1 cellular context compared by ENCODE assay signal in genomic region chr1:153990468-153991150, GRCh38.
TF ChIP-seq lines count a peak whose summit lies in the region.

Gene RPS27 (plus strand): TSS chr1:153990762. CDS start chr1:153990797, 35 bp downstream.

TF ChIP-seq in WTC11, 78 proteins besides CTCF, POLR2A, EP300 and RAD21 (continued from another document):
- TF ChIP-seq, protein P1, sequence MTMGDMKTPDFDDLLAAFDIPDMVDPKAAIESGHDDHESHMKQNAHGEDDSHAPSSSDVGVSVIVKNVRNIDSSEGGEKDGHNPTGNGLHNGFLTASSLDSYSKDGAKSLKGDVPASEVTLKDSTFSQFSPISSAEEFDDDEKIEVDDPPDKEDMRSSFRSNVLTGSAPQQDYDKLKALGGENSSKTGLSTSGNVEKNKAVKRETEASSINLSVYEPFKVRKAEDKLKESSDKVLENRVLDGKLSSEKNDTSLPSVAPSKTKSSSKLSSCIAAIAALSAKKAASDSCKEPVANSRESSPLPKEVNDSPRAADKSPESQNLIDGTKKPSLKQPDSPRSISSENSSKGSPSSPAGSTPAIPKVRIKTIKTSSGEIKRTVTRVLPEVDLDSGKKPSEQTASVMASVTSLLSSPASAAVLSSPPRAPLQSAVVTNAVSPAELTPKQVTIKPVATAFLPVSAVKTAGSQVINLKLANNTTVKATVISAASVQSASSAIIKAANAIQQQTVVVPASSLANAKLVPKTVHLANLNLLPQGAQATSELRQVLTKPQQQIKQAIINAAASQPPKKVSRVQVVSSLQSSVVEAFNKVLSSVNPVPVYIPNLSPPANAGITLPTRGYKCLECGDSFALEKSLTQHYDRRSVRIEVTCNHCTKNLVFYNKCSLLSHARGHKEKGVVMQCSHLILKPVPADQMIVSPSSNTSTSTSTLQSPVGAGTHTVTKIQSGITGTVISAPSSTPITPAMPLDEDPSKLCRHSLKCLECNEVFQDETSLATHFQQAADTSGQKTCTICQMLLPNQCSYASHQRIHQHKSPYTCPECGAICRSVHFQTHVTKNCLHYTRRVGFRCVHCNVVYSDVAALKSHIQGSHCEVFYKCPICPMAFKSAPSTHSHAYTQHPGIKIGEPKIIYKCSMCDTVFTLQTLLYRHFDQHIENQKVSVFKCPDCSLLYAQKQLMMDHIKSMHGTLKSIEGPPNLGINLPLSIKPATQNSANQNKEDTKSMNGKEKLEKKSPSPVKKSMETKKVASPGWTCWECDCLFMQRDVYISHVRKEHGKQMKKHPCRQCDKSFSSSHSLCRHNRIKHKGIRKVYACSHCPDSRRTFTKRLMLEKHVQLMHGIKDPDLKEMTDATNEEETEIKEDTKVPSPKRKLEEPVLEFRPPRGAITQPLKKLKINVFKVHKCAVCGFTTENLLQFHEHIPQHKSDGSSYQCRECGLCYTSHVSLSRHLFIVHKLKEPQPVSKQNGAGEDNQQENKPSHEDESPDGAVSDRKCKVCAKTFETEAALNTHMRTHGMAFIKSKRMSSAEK (CRISPR knock-in tag; IDR thresholded peaks at IDR 0.05; ENCODE audit: borderline replicate concordance), result peak; percentile 83; the same call in 1 of the 2 replicates
- TF ChIP-seq FOXP1 (CRISPR knock-in tag; IDR thresholded peaks at IDR 0.05; ENCODE audit: borderline replicate concordance) (peak; percentile 78; the same call in 1 of the 2 replicates), GRHL2 (CRISPR knock-in tag; IDR thresholded peaks at IDR 0.05; ENCODE audit: insufficient replicate concordance, severe bottlenecking) (no peak), CREM (CRISPR knock-in tag; IDR thresholded peaks at IDR 0.05) (peak; percentile 93), NFYB (CRISPR knock-in tag; conservative IDR thresholded peaks at IDR 0.05; ENCODE audit: low read depth) (no peak), ATF1 (CRISPR knock-in tag; IDR thresholded peaks at IDR 0.05) (no peak), TEAD1 (CRISPR knock-in tag; IDR thresholded peaks at IDR 0.05) (peak; percentile 93), GTF2I (CRISPR knock-in tag; conservative IDR thresholded peaks at IDR 0.05) (no peak), ZBTB21 (CRISPR knock-in tag; IDR thresholded peaks at IDR 0.05; ENCODE audit: borderline replicate concordance) (no peak; the same call in 1 of the 2 replicates), AFF4 (CRISPR knock-in tag; IDR thresholded peaks at IDR 0.05; ENCODE audit: borderline replicate concordance) (no peak; the same call in 1 of the 2 replicates), TEAD4 (CRISPR knock-in tag; IDR thresholded peaks at IDR 0.05) (0 out of 2 replicates have a peak, but pooled peaks have one; percentile 47), NR2C2 (CRISPR knock-in tag; IDR thresholded peaks at IDR 0.05) (no peak), CREB1 (CRISPR knock-in tag; IDR thresholded peaks at IDR 0.05) (peak; percentile 62; the same call in 1 of the 2 replicates), IRF1 (CRISPR knock-in tag; IDR thresholded peaks at IDR 0.05) (0 out of 2 replicates have a peak, but pooled peaks have one; percentile 37), PRDM15 (CRISPR knock-in tag; IDR thresholded peaks at IDR 0.05) (no peak), SMAD3 (CRISPR knock-in tag; IDR thresholded peaks at IDR 0.05; ENCODE audit: borderline replicate concordance) (0 out of 2 replicates have a peak, but pooled peaks have one; percentile 53), TP53 (CRISPR knock-in tag; IDR thresholded peaks at IDR 0.05) (no peak), PRRX2 (CRISPR knock-in tag; IDR thresholded peaks at IDR 0.05) (no peak), ZNF671 (CRISPR knock-in tag; IDR thresholded peaks at IDR 0.05) (peak; percentile 75; the same call in 1 of the 2 replicates), KAT7 (CRISPR knock-in tag; IDR thresholded peaks at IDR 0.05; ENCODE audit: borderline replicate concordance) (no peak), USF2 (CRISPR knock-in tag; IDR thresholded peaks at IDR 0.05) (peak; percentile 22; the same call in 1 of the 2 replicates), ZNF396 (CRISPR knock-in tag; IDR thresholded peaks at IDR 0.05; ENCODE audit: borderline replicate concordance) (no peak), ZNF232 (CRISPR knock-in tag; IDR thresholded peaks at IDR 0.05) (no peak), FOXK1 (CRISPR knock-in tag; IDR thresholded peaks at IDR 0.05) (peak; percentile 73; the same call in 1 of the 2 replicates), MLX (CRISPR knock-in tag; IDR thresholded peaks at IDR 0.05) (no peak)
- TF ChIP-seq, protein P2, sequence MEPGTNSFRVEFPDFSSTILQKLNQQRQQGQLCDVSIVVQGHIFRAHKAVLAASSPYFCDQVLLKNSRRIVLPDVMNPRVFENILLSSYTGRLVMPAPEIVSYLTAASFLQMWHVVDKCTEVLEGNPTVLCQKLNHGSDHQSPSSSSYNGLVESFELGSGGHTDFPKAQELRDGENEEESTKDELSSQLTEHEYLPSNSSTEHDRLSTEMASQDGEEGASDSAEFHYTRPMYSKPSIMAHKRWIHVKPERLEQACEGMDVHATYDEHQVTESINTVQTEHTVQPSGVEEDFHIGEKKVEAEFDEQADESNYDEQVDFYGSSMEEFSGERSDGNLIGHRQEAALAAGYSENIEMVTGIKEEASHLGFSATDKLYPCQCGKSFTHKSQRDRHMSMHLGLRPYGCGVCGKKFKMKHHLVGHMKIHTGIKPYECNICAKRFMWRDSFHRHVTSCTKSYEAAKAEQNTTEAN (CRISPR knock-in tag; IDR thresholded peaks at IDR 0.05), result no peak; the same call in 1 of the 2 replicates
- TF ChIP-seq, protein P3, sequence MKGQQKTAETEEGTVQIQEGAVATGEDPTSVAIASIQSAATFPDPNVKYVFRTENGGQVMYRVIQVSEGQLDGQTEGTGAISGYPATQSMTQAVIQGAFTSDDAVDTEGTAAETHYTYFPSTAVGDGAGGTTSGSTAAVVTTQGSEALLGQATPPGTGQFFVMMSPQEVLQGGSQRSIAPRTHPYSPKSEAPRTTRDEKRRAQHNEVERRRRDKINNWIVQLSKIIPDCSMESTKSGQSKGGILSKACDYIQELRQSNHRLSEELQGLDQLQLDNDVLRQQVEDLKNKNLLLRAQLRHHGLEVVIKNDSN (CRISPR knock-in tag; IDR thresholded peaks at IDR 0.05), result peak; percentile 45
- TF ChIP-seq, protein P4, sequence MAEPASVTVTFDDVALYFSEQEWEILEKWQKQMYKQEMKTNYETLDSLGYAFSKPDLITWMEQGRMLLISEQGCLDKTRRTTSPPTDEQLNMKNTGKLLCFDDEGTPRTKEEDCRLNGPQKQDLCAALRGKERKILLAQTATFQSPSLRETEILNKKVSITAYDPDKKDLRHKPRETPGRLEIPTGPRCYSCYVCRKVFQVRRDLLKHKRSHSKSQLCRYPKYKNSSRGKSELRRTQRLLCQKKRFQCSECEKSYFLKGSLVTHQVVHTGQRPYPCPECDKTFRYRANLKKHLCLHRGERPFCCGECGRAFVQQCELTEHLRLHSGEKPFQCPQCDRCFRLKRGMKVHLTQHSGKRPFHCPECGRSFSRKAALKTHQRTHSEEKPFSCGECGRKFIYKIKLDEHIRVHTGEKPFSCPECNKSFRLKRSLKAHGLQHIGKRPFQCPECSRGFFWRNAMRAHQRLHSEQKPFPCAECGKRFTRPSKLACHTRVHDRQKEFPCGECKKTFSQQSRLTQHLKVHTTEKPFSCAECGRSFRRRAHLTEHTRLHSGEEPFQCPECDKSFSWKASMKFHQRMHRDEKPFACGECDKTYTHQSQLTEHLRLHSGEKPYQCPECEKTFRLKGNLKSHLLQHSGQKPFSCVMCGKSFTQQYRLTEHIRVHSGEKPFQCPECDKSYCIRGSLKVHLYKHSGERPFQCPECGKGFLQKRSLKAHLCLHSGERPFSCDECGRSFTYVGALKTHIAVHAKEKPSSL (CRISPR knock-in tag; conservative IDR thresholded peaks at IDR 0.05), result no peak
- TF ChIP-seq, protein P5, sequence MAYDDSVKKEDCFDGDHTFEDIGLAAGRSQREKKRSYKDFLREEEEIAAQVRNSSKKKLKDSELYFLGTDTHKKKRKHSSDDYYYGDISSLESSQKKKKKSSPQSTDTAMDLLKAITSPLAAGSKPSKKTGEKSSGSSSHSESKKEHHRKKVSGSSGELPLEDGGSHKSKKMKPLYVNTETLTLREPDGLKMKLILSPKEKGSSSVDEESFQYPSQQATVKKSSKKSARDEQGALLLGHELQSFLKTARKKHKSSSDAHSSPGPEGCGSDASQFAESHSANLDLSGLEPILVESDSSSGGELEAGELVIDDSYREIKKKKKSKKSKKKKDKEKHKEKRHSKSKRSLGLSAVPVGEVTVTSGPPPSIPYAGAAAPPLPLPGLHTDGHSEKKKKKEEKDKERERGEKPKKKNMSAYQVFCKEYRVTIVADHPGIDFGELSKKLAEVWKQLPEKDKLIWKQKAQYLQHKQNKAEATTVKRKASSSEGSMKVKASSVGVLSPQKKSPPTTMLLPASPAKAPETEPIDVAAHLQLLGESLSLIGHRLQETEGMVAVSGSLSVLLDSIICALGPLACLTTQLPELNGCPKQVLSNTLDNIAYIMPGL (CRISPR knock-in tag; IDR thresholded peaks at IDR 0.05), result no peak
- TF ChIP-seq, protein P6, sequence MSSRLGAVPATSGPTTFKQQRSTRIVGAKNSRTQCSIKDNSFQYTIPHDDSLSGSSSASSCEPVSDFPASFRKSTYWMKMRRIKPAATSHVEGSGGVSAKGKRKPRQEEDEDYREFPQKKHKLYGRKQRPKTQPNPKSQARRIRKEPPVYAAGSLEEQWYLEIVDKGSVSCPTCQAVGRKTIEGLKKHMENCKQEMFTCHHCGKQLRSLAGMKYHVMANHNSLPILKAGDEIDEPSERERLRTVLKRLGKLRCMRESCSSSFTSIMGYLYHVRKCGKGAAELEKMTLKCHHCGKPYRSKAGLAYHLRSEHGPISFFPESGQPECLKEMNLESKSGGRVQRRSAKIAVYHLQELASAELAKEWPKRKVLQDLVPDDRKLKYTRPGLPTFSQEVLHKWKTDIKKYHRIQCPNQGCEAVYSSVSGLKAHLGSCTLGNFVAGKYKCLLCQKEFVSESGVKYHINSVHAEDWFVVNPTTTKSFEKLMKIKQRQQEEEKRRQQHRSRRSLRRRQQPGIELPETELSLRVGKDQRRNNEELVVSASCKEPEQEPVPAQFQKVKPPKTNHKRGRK (CRISPR knock-in tag; IDR thresholded peaks at IDR 0.05; ENCODE audit: borderline replicate concordance), result no peak
TF ChIP-seq in WTC11: peak in this region for 30.
